ENCODE assay signal across 8 cellular contexts in the genomic region with DNA sequence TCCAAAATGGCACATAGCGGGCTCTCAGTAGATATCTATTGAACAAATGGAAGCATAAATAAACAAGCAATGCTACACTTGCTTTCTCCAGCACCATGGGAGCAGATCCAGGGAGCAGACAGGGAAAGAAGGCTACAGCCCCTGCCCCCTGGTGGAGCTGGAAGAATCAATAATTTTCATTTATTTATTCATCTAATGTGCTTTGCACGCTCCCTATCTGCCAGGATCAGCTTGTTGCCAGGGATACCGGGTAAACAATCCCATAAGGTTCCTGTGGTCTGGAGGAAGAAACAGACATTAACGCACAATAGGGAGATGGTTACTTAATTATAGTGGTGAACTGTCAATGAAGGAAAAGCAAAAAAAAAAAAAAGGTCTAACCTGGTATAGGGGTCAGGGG. TPM values are rescaled to one million over a fixed set of nuclear protein-coding genes. Genes with fewer than 3 reads are reported as not detected.
DNase-seq lines count a peak whose midpoint lies in the region; ATAC-seq and TF ChIP-seq lines count a peak whose summit lies in the region.

No MANE protein-coding gene starts in this region.

- no peak overlapping the region for H3K4me3 ChIP-seq in PC-9
- H3K4me3 ChIP-seq in sigmoid colon, result no peak overlapping the region

- H3K27me3 ChIP-seq in PC-9 (ENCODE audit: insufficient read depth, low read depth) (no peaks in the 10 kb centered on the region), sigmoid colon (no peaks in the 10 kb centered on the region)

- DNase-seq in DMS153 (lab: John Stamatoyannopoulos, UW) (peak; percentile 8), DMS153 treated with DMSO at 0.1 percent for 48 hours (lab: John Stamatoyannopoulos, UW; ENCODE audit: unreplicated experiment) (no peak), PC-9 (peak; percentile 19 to 50), fibroblast of peridontal ligament (ENCODE audit: extremely low read depth) (peak; percentile 59), sigmoid colon (peak; percentile 38), UCSD-AML1 (lab: John Stamatoyannopoulos, UW; ENCODE audit: unreplicated experiment) (no peak), HuH-7.5 (ENCODE audit: low spot score) (no peak)

- ATAC-seq in HG03432 (IDR thresholded peaks at IDR 0.05; ENCODE audit: unreplicated experiment), result no peak

- TF ChIP-seq EP300 in sigmoid colon (IDR thresholded peaks at IDR 0.05), result no peak

- H3K36me3 ChIP-seq in PC-9 (ENCODE audit: low read depth), result no peaks in the 10 kb centered on the region
- H3K36me3 ChIP-seq in sigmoid colon, result no peaks in the 10 kb centered on the region

- CTCF ChIA-PET in PC-9 (lab: Charles Lee), result interaction anchor here (0.7 to 1.0 kb wide), 2 partner anchors 32 to 375 kb away, joined by 3 to 5 read pairs; no protein-coding TSS in a partner anchor

- H3K27ac ChIP-seq in PC-9 (no peak overlapping the region), sigmoid colon (no peak overlapping the region)

- H3K9me3 ChIP-seq in PC-9 (ENCODE audit: insufficient read depth, low read depth), result no peaks in the 10 kb centered on the region
- H3K9me3 ChIP-seq in sigmoid colon, result no peaks in the 10 kb centered on the region

- POLR2A ChIA-PET in PC-9 (lab: Charles Lee; ENCODE audit: unreplicated experiment), result no interaction called here

- no peak overlapping the region for H2AFZ ChIP-seq in PC-9

- no peaks in the 10 kb centered on the region for H4K20me1 ChIP-seq in PC-9 (ENCODE audit: insufficient read depth)

- no peaks in the 10 kb centered on the region for H3F3A ChIP-seq in PC-9 (ENCODE audit: insufficient read depth, low read depth)

- H3K9me2 ChIP-seq in PC-9 (ENCODE audit: insufficient read depth), result no peaks in the 10 kb centered on the region

- intact Hi-C loops in PC-9 (cut with micrococcal nuclease; ENCODE audit: unreplicated experiment), result no loop called here
- intact Hi-C loops in sigmoid colon (cut with DNase I), result no loop called here

- H3K4me2 ChIP-seq in PC-9, result no peak overlapping the region

- 67 to 70% methylated on average over 4 of the region's 4 CpGs for WGBS in sigmoid colon, 2 donors

- no peaks in the 10 kb centered on the region for H3K4me1 ChIP-seq in PC-9 (replicated peaks; ENCODE audit: insufficient read depth)
- H3K4me1 ChIP-seq in sigmoid colon, result peaks cover 0 to under 1% (median 0%) of the 10 kb centered on the region in 4 donors

- TF ChIP-seq POLR2A in sigmoid colon (IDR thresholded peaks at IDR 0.05), result no peak

- no peaks in the 10 kb centered on the region for H3K79me2 ChIP-seq in PC-9 (ENCODE audit: low read depth)

- TF ChIP-seq CTCF in PC-9 (conservative IDR thresholded peaks at IDR 0.05), result peak; percentile 56
- TF ChIP-seq CTCF in sigmoid colon (IDR thresholded peaks at IDR 0.05), result no peak

- BruUV-seq in PC-9 (replicated peaks; lab: Mats Ljungman, UMichigan), result no TSS peak

RNA-seq across cellular contexts. Expression of a gene that starts 40.1 kb away (rescaled TPM):
- 61.8 and 83.5 TPM in 2 replicates for total RNA-seq in PC-9 (2021)
- 100 to 1,000 TPM in 1 of 4 donors, 10 to 100 TPM in 3; 53.9 to 117 (median 56.2) TPM for total RNA-seq in sigmoid colon
- polyA plus RNA-seq in sigmoid colon, result 10 to 100 TPM in 1 of 3 donors, 1 to 10 TPM in 2; 2.4 to 14.8 (median 3.0) TPM

RNA-seq across cellular contexts. Expression of a gene that starts 47.3 kb away (rescaled TPM):
- total RNA-seq in PC-9 (2021) (48.1 and 75.9 TPM in 2 replicates), sigmoid colon (10 to 100 TPM; 25.4 to 51.2 (median 32.1) TPM)
- 10 to 100 TPM; 19.9 to 38.3 (median 23.4) TPM for polyA plus RNA-seq in sigmoid colon

Comparison
In these comparisons a context has a peak if more than half of its experiments do, and no peak if none do; other contexts are left out.
1. DNase-seq: peak in DMS153 (single experiment), PC-9 (2 of 2), fibroblast of peridontal ligament (single experiment) and sigmoid colon (single experiment); none in DMS153 treated with DMSO at 0.1 percent for 48 hours (single experiment), UCSD-AML1 (single experiment) and HuH-7.5 (single experiment).